ENCODE assay signal across 15 cellular contexts in the genomic region with DNA sequence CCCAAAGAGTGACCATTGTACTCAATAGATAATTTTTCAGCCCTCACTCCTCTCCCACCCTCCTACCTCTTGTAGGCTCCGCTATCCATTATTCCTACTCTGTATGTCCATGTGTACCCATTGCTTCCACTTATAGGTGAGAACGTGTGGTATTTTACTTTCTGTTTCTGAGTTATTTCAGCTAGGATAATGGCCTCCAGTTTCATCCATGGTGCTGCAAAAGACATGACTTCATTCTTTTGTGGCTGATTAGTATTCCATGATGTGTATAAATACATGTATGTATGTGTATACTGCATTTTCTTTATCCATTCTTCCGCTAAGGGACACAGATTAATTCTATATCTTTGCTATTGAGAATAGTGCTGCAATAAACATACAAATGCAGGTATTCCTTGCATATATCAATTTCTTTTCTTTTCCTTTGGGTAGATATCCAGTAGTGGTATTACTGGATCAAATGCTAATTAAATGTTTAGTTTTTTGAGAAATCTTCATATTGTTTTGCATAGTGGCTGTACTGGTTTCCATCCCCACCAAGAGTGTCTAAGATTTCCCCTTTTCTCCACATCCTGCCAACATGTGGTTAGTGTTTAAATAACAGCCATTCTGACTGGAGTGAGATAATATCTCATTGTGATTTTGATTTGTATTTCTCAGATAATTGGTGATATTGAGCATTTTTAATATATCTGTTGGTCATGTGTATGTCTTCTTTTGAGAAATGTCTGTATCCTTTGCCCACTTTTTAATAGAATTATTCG. TPM values are rescaled to one million over a fixed set of nuclear protein-coding genes. Genes with fewer than 3 reads are reported as not detected.
DNase-seq lines count a peak whose midpoint lies in the region; ATAC-seq lines count a peak whose summit lies in the region.
"Had no signal": no experiment of that assay in that cellular context is flagged by ENCODE, and none has a peak within 500 bp of the region (broad histone marks: within the 10 kb centered on the region; RNA-seq: fewer than 3 reads in every experiment).

No MANE protein-coding gene starts in this region.

- intact Hi-C loops in activated T-helper 2 cell treated with anti-CD3 and anti-CD28 coated beads, Interferon-gamma antibody, Interleukin-2, Interleukin-4, amounts not matched to agents 10 μg/mL and 5 μg/mL and 100 μg/mL, durations not matched to agents 14 hours and 24 hours and 36 hours (cut with micrococcal nuclease) = loop anchor here (2.0 kb wide), 1 partner anchor 36 kb away; no protein-coding TSS in a partner anchor

- H3K4me1 Mint-ChIP-seq in activated T-helper 2 cell treated with anti-CD3 and anti-CD28 coated beads, Interferon-gamma antibody, Interleukin-2, Interleukin-4, amounts not matched to agents 10 μg/mL and 5 μg/mL and 100 μg/mL, durations not matched to agents 14 hours and 24 hours and 36 hours (ENCODE audit: low read depth) = peaks cover 57% of the 10 kb centered on the region
- peaks cover 60 to 91% of the 10 kb centered on the region in 2 donors for H3K4me1 Mint-ChIP-seq in stimulated activated naive B cell treated with anti-CD40 and anti-IgM and Interleukin-4, amounts not matched to agents 10 μg/mL and 1 μg/mL and 100 μg/mL, for 72 hours

- peaks cover 12% of the 10 kb centered on the region for H3K27me3 Mint-ChIP-seq in activated T-helper 2 cell treated with anti-CD3 and anti-CD28 coated beads, Interferon-gamma antibody, Interleukin-2, Interleukin-4, amounts not matched to agents 10 μg/mL and 5 μg/mL and 100 μg/mL, durations not matched to agents 14 hours and 24 hours and 36 hours (ENCODE audit: low read depth)
- H3K27me3 Mint-ChIP-seq in stimulated activated naive B cell treated with anti-CD40 and anti-IgM and Interleukin-4, amounts not matched to agents 10 μg/mL and 1 μg/mL and 100 μg/mL, for 72 hours = no peaks in the 10 kb centered on the region

- peak; percentile 58 for DNase-seq in activated CD8-positive, alpha-beta memory T cell treated with anti-CD3 and anti-CD28 coated beads for 24 hours
- DNase-seq in activated CD8-positive, alpha-beta memory T cell treated with anti-CD3 and anti-CD28 coated beads, Interleukin-2, amount 50 U/mL, for 4 hours = no peak
- DNase-seq in MV-4-11 (lab: John Stamatoyannopoulos, UW) (peak; percentile 47), COLO668 (lab: John Stamatoyannopoulos, UW; ENCODE audit: unreplicated experiment) (no peak), OCI-M2 (lab: John Stamatoyannopoulos, UW; ENCODE audit: unreplicated experiment) (no peak)
- DNase-seq in activated T-helper 2 cell treated with anti-CD3 and anti-CD28 coated beads, Interferon-gamma antibody, Interleukin-2, Interleukin-4, amounts not matched to agents 10 μg/mL and 5 μg/mL and 100 μg/mL, durations not matched to agents 14 hours and 24 hours and 36 hours (ENCODE audit: low spot score) = no peak
- DNase-seq in stimulated activated naive B cell treated with anti-CD40 and anti-IgM and Interleukin-4, amounts not matched to agents 10 μg/mL and 1 μg/mL and 100 μg/mL, for 72 hours = no peak
- DNase-seq: NCI-H1105 treated with DMSO at 0.1 percent for 48 hours, NCI-H345, PC-3, substantia nigra had no signal

- peaks cover 19% of the 10 kb centered on the region for H3K9me3 Mint-ChIP-seq in activated T-helper 2 cell treated with anti-CD3 and anti-CD28 coated beads, Interferon-gamma antibody, Interleukin-2, Interleukin-4, amounts not matched to agents 10 μg/mL and 5 μg/mL and 100 μg/mL, durations not matched to agents 14 hours and 24 hours and 36 hours
- H3K9me3 Mint-ChIP-seq in stimulated activated naive B cell treated with anti-CD40 and anti-IgM and Interleukin-4, amounts not matched to agents 10 μg/mL and 1 μg/mL and 100 μg/mL, for 72 hours = peaks cover 2 to 4% of the 10 kb centered on the region in 2 donors

- H3K4me3 Mint-ChIP-seq in activated T-helper 2 cell treated with anti-CD3 and anti-CD28 coated beads, Interferon-gamma antibody, Interleukin-2, Interleukin-4, amounts not matched to agents 10 μg/mL and 5 μg/mL and 100 μg/mL, durations not matched to agents 14 hours and 24 hours and 36 hours (ENCODE audit: low read depth) = peak overlapping the region; percentile 62
- peak overlapping the region; percentile 55 to 88 for H3K4me3 Mint-ChIP-seq in stimulated activated naive B cell treated with anti-CD40 and anti-IgM and Interleukin-4, amounts not matched to agents 10 μg/mL and 1 μg/mL and 100 μg/mL, for 72 hours

- peaks cover 42% of the 10 kb centered on the region for H3K36me3 Mint-ChIP-seq in activated T-helper 2 cell treated with anti-CD3 and anti-CD28 coated beads, Interferon-gamma antibody, Interleukin-2, Interleukin-4, amounts not matched to agents 10 μg/mL and 5 μg/mL and 100 μg/mL, durations not matched to agents 14 hours and 24 hours and 36 hours (ENCODE audit: low read depth)
- H3K36me3 Mint-ChIP-seq in stimulated activated naive B cell treated with anti-CD40 and anti-IgM and Interleukin-4, amounts not matched to agents 10 μg/mL and 1 μg/mL and 100 μg/mL, for 72 hours = peaks cover 56 to 78% of the 10 kb centered on the region in 2 donors

- H3K27ac Mint-ChIP-seq in activated T-helper 2 cell treated with anti-CD3 and anti-CD28 coated beads, Interferon-gamma antibody, Interleukin-2, Interleukin-4, amounts not matched to agents 10 μg/mL and 5 μg/mL and 100 μg/mL, durations not matched to agents 14 hours and 24 hours and 36 hours = peak overlapping the region; percentile 35
- peak overlapping the region; percentile 25 for H3K27ac Mint-ChIP-seq in stimulated activated naive B cell treated with anti-CD40 and anti-IgM and Interleukin-4, amounts not matched to agents 10 μg/mL and 1 μg/mL and 100 μg/mL, for 72 hours

- ATAC-seq in stimulated activated naive B cell treated with anti-CD40 and anti-IgM and Interleukin-4, amounts not matched to agents 10 μg/mL and 1 μg/mL and 100 μg/mL, for 72 hours (replicated peaks) = peak; percentile 35 to 36
- no peak for ATAC-seq in GM21515 (IDR thresholded peaks at IDR 0.05; ENCODE audit: unreplicated experiment)
- ATAC-seq: activated CD4-positive, CD25-positive, alpha-beta regulatory T cell treated with anti-CD3 and anti-CD28 coated beads, Interleukin-2, amount 50 U/mL, for 24 hours; PC-3 had no signal

RNA-seq across cellular contexts. Expression of gene LY9, which starts 4.9 kb away (rescaled TPM):
- total RNA-seq in activated T-helper 2 cell treated with anti-CD3 and anti-CD28 coated beads, Interferon-gamma antibody, Interleukin-2, Interleukin-4, amounts not matched to agents 10 μg/mL and 5 μg/mL and 100 μg/mL, durations not matched to agents 14 hours and 24 hours and 36 hours = 0.28 and 0.34 TPM in 2 replicates
- total RNA-seq: chondrocyte, HT1080, PC-3 had no signal

Comparison
In these comparisons a context has a peak if more than half of its experiments do, and no peak if none do; other contexts are left out.
1. DNase-seq: peak in activated CD8-positive, alpha-beta memory T cell treated with anti-CD3 and anti-CD28 coated beads for 24 hours (single experiment) and MV-4-11 (single experiment); none in activated CD8-positive, alpha-beta memory T cell treated with anti-CD3 and anti-CD28 coated beads, Interleukin-2, amount 50 U/mL, for 4 hours (single experiment), activated T-helper 2 cell treated with anti-CD3 and anti-CD28 coated beads, Interferon-gamma antibody, Interleukin-2, Interleukin-4, amounts not matched to agents 10 μg/mL and 5 μg/mL and 100 μg/mL, durations not matched to agents 14 hours and 24 hours and 36 hours (single experiment), stimulated activated naive B cell treated with anti-CD40 and anti-IgM and Interleukin-4, amounts not matched to agents 10 μg/mL and 1 μg/mL and 100 μg/mL, for 72 hours (single experiment), COLO668 (single experiment) and OCI-M2 (single experiment).